In the genomic region with DNA sequence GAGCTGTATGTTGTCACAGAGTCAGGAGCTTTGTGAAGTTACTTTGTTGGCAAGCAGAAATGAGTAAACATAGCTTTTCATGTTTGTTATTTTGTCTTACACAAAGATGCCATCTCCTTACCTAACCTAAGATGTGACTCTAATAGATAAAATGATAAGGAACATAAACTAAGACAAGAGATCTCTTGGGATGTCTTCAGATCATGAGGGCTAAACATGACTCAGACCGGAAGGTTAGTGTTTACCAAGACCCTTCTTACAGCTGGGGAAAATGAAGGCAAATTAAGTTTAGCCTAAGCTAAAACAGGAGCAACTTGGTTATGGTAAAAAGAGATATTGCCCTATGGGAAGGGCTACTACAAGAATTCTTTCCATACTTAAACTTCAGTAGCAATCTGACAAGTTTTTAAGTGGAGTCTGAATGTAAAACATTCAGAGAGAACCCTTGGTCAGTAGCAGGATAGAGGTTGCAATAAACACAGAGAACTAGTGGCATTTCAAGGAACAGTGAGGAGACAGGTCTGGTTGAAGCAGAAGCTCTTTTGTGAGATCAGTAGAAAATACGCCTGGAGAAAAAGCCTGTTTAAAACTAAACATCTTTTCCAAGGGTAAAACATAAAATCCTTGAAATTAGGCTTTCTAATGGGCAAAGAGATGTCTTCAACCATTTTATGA, we compare ENCODE assay signal across 8 cellular contexts. TPM values are rescaled to one million over a fixed set of nuclear protein-coding genes. Genes with fewer than 3 reads are reported as not detected.
A peak's percentile ranks its signal among the peaks of the same experiment; 100 is the strongest.
DNase-seq lines count a peak whose midpoint lies in the region; ATAC-seq and TF ChIP-seq lines count a peak whose summit lies in the region.

No MANE protein-coding gene starts in this region.

- CTCF ChIA-PET in A673 (lab: Charles Lee), result interaction anchor here (1.1 kb wide), 1 partner anchor 110 kb away, joined by 3 read pairs; no protein-coding TSS in a partner anchor

- no peaks in the 10 kb centered on the region for H3K27me3 ChIP-seq in A673 (replicated peaks; ENCODE audit: insufficient read depth, low read depth, low read length, poor library complexity)
- no peaks in the 10 kb centered on the region for H3K27me3 ChIP-seq in Loucy (ENCODE audit: insufficient read depth, low read length, poor library complexity, severe bottlenecking)
- H3K27me3 ChIP-seq in effector memory CD4-positive, alpha-beta T cell (replicated peaks; ENCODE audit: control insufficient read depth, insufficient read depth, low read length, poor library complexity, severe bottlenecking), result no peaks in the 10 kb centered on the region

- peak; percentile 43 for ATAC-seq in GM21367 (IDR thresholded peaks at IDR 0.05; ENCODE audit: unreplicated experiment)

- TSS peak; percentile 51 for BruUV-seq in A673 (replicated peaks; lab: Mats Ljungman, UMichigan)

- no peaks in the 10 kb centered on the region for H3F3A ChIP-seq in Loucy (ENCODE audit: low read depth)

- DNase-seq in A673 (ENCODE audit: low spot score), result peak; percentile 27
- DNase-seq in epithelial cell of prostate (ENCODE audit: low read depth, low spot score), result no peak
- no peak for DNase-seq in stimulated activated CD4-positive, alpha-beta T cell treated with anti-CD3 and anti-CD28 coated beads, Interleukin-2, amount 100 ng/mL, for 24 hours
- no peak for DNase-seq in effector memory CD4-positive, alpha-beta T cell
- DNase-seq in ureter (ENCODE audit: low spot score), result no peak
- DNase-seq in stimulated activated CD4-positive, alpha-beta T cell treated with anti-CD3 and anti-CD28 coated beads, Interleukin-4, amount 100 ng/mL, for 1 hour, result no peak

- no peak overlapping the region for H3K9ac ChIP-seq in Loucy (ENCODE audit: low read depth, low read length, poor library complexity, severe bottlenecking)

- no peaks in the 10 kb centered on the region for H3K9me2 ChIP-seq in Loucy (replicated peaks; ENCODE audit: low read depth, low read length)

- H3K79me2 ChIP-seq in Loucy (ENCODE audit: insufficient read depth, low read length), result no peaks in the 10 kb centered on the region

- H3K27ac ChIP-seq in A673 (ENCODE audit: low read depth, low read length, poor library complexity, severe bottlenecking), result peak overlapping the region; percentile 57
- H3K27ac ChIP-seq in epithelial cell of prostate, result peak overlapping the region; percentile 85
- no peak overlapping the region for H3K27ac ChIP-seq in effector memory CD4-positive, alpha-beta T cell (ENCODE audit: insufficient read depth, low read length, poor library complexity, severe bottlenecking)

- 0 out of 2 replicates have a peak overlapping the region, but pooled peaks have one; percentile 2 for H2AFZ ChIP-seq in Loucy (ENCODE audit: low read length)

- H3K36me3 ChIP-seq in A673 (ENCODE audit: insufficient read depth, low read length, poor library complexity, severe bottlenecking) (no peaks in the 10 kb centered on the region), Loucy (ENCODE audit: insufficient read depth, low read length) (no peaks in the 10 kb centered on the region)
- H3K36me3 ChIP-seq in effector memory CD4-positive, alpha-beta T cell (ENCODE audit: control insufficient read depth, insufficient read depth, low read length), result no peaks in the 10 kb centered on the region

- no peak for TF ChIP-seq CTCF in A673 (conservative IDR thresholded peaks at IDR 0.05; ENCODE audit: low read depth, low read length)
- TF ChIP-seq CTCF in Loucy (conservative IDR thresholded peaks at IDR 0.05; ENCODE audit: low read length), result no peak

- H3K9me3 ChIP-seq in A673 (ENCODE audit: low read depth, low read length, poor library complexity, severe bottlenecking) (no peaks in the 10 kb centered on the region), Loucy (ENCODE audit: insufficient read depth, low read depth, low read length) (no peaks in the 10 kb centered on the region)
- no peaks in the 10 kb centered on the region for H3K9me3 ChIP-seq in effector memory CD4-positive, alpha-beta T cell (ENCODE audit: control insufficient read depth, low read length)

- H4K20me1 ChIP-seq in Loucy (ENCODE audit: insufficient read depth, low read length, poor library complexity, severe bottlenecking), result no peaks in the 10 kb centered on the region

- POLR2A ChIA-PET in A673 (lab: Charles Lee; ENCODE audit: low non-redundant PET), result no interaction called here

- H3K4me2 ChIP-seq in Loucy (ENCODE audit: low read depth, low read length, poor library complexity, severe bottlenecking), result peak overlapping the region; percentile 43

- H3K4me1 ChIP-seq in A673 (ENCODE audit: insufficient read depth, low read length, poor library complexity, severe bottlenecking), result peaks cover 20% of the 10 kb centered on the region
- H3K4me1 ChIP-seq in Loucy (ENCODE audit: insufficient read depth, low read length, poor library complexity, severe bottlenecking), result peaks cover 18% of the 10 kb centered on the region
- H3K4me1 ChIP-seq in effector memory CD4-positive, alpha-beta T cell (ENCODE audit: control insufficient read depth, insufficient read depth, low read length, poor library complexity, severe bottlenecking), result peaks cover 13% of the 10 kb centered on the region

- intact Hi-C loops in A673 (cut with micrococcal nuclease; ENCODE audit: unreplicated experiment), result no loop called here

- H3K4me3 ChIP-seq in A673 (ENCODE audit: low read depth, low read length, poor library complexity, severe bottlenecking) (no peak overlapping the region), Loucy (ENCODE audit: low read length, poor library complexity, severe bottlenecking) (peak overlapping the region; percentile 8)
- no peak overlapping the region for H3K4me3 ChIP-seq in effector memory CD4-positive, alpha-beta T cell (ENCODE audit: insufficient read depth, low read depth, low read length, poor library complexity, severe bottlenecking)

RNA-seq across cellular contexts. Expression of a gene that starts 29.9 kb away (rescaled TPM):
- total RNA-seq in A673 (2021) (40.0 and 73.3 TPM in 2 replicates), ureter (46.3 TPM)
